17 cellular contexts compared by ENCODE assay signal in the genomic region with DNA sequence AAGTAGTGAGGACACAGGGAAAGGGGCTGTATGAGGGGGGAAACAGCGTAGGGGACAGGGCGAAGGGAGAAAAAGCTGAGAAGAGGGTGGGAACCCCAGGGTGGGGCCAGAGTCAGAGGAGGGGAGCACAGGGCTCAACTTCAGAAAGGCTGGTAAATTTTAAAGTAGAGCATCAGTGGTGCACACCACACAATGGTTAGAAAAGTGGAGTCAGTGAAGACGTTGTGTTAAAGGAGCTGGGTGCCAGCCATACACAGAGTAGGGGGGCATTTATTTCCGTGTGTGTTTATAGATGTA. TPM values are rescaled to one million over a fixed set of nuclear protein-coding genes. Genes with fewer than 3 reads are reported as not detected.
DNase-seq lines count a peak whose midpoint lies in the region; ATAC-seq and TF ChIP-seq lines count a peak whose summit lies in the region.
"Had no signal": no experiment of that assay in that cellular context is flagged by ENCODE, and none has a peak within 500 bp of the region (broad histone marks: within the 10 kb centered on the region; RNA-seq: fewer than 3 reads in every experiment).

No MANE protein-coding gene starts in this region.

- TF ChIP-seq POLR2A in thyroid gland (IDR thresholded peaks at IDR 0.05) = no peak

- no peaks in the 10 kb centered on the region for H3K9me3 Mint-ChIP-seq in activated naive CD4-positive, alpha-beta T cell treated with anti-CD3 and anti-CD28 coated beads, Interleukin-2, amount 50 U/mL, for 24 hours
- no peaks in the 10 kb centered on the region for H3K9me3 Mint-ChIP-seq in activated naive CD4-positive, alpha-beta T cell treated with anti-CD3 and anti-CD28 coated beads, Interleukin-2, amount 50 U/mL, for 72 hours
- H3K9me3 Mint-ChIP-seq in brain (peaks cover 0 to 3% (median 0%) of the 10 kb centered on the region in 5 experiments), mesothelial cell of epicardium (no peaks in the 10 kb centered on the region)
- H3K9me3 Mint-ChIP-seq: activated CD4-positive, alpha-beta memory T cell treated with anti-CD3 and anti-CD28 coated beads for 36 hours; activated T-helper 2 cell treated with anti-CD3 and anti-CD28 coated beads, Interferon-gamma antibody, Interleukin-2, Interleukin-4, amounts not matched to agents 10 μg/mL and 5 μg/mL and 100 μg/mL, durations not matched to agents 14 hours and 24 hours and 36 hours had no signal

- intact Hi-C loops in thyroid gland (cut with DNase I) = loop anchor here (5.0 to 10.0 kb wide), 2 partner anchors 55 to 327 kb away; a partner anchor contains a TSS

- H3K27me3 Mint-ChIP-seq in activated naive CD4-positive, alpha-beta T cell treated with anti-CD3 and anti-CD28 coated beads, Interleukin-2, amount 50 U/mL, for 24 hours = peaks cover 11% of the 10 kb centered on the region
- H3K27me3 Mint-ChIP-seq in brain (peaks cover 44% of the 10 kb centered on the region), mesothelial cell of epicardium (ENCODE audit: low read depth) (peaks cover 94% of the 10 kb centered on the region)

- no peaks in the 10 kb centered on the region for H3K36me3 Mint-ChIP-seq in activated naive CD4-positive, alpha-beta T cell treated with anti-CD3 and anti-CD28 coated beads, Interleukin-2, amount 50 U/mL, for 24 hours
- no peaks in the 10 kb centered on the region for H3K36me3 Mint-ChIP-seq in activated naive CD4-positive, alpha-beta T cell treated with anti-CD3 and anti-CD28 coated beads, Interleukin-2, amount 50 U/mL, for 72 hours
- no peaks in the 10 kb centered on the region for H3K36me3 Mint-ChIP-seq in brain
- H3K36me3 Mint-ChIP-seq in mesothelial cell of epicardium = no peaks in the 10 kb centered on the region
- H3K36me3 Mint-ChIP-seq: activated CD4-positive, alpha-beta memory T cell treated with anti-CD3 and anti-CD28 coated beads for 36 hours had no signal

- no peak overlapping the region for H3K27ac Mint-ChIP-seq in activated naive CD4-positive, alpha-beta T cell treated with anti-CD3 and anti-CD28 coated beads, Interleukin-2, amount 50 U/mL, for 24 hours
- no peak overlapping the region for H3K27ac Mint-ChIP-seq in activated naive CD4-positive, alpha-beta T cell treated with anti-CD3 and anti-CD28 coated beads, Interleukin-2, amount 50 U/mL, for 72 hours
- H3K27ac Mint-ChIP-seq in brain (peak overlapping the region in 3 of 5 experiments; percentile 82 to 96 (median 87)), mesothelial cell of epicardium (no peak overlapping the region)
- H3K27ac Mint-ChIP-seq: activated CD4-positive, alpha-beta memory T cell treated with anti-CD3 and anti-CD28 coated beads for 36 hours; activated T-helper 2 cell treated with anti-CD3 and anti-CD28 coated beads, Interferon-gamma antibody, Interleukin-2, Interleukin-4, amounts not matched to agents 10 μg/mL and 5 μg/mL and 100 μg/mL, durations not matched to agents 14 hours and 24 hours and 36 hours had no signal

- H3K4me3 ChIP-seq in thyroid gland (replicated peaks in 1 of 3) = peak overlapping the region in 1 of 3 donors; percentile 90
- H3K4me3 ChIP-seq: SJCRH30 had no signal

- peak overlapping the region; percentile 55 for H3K4me3 Mint-ChIP-seq in activated naive CD4-positive, alpha-beta T cell treated with anti-CD3 and anti-CD28 coated beads, Interleukin-2, amount 50 U/mL, for 24 hours
- H3K4me3 Mint-ChIP-seq in brain (peak overlapping the region; percentile 81 to 86 (median 83)), mesothelial cell of epicardium (peak overlapping the region; percentile 38)
- H3K4me3 Mint-ChIP-seq: activated CD4-positive, alpha-beta memory T cell treated with anti-CD3 and anti-CD28 coated beads for 36 hours had no signal

- TF ChIP-seq CTCF in brain (conservative IDR thresholded peaks at IDR 0.05) (no peak), mesothelial cell of epicardium (IDR thresholded peaks at IDR 0.05; ENCODE audit: unreplicated experiment) (no peak), thyroid gland (IDR thresholded peaks at IDR 0.05) (no peak)

- H3K9me3 ChIP-seq in thyroid gland = no peaks in the 10 kb centered on the region
- H3K9me3 ChIP-seq: pancreas, SJCRH30, spleen had no signal

- no peaks in the 10 kb centered on the region for H3K27me3 ChIP-seq in thyroid gland
- H3K27me3 ChIP-seq: pancreas, SJCRH30 had no signal

- peak overlapping the region in 2 of 3 donors; percentile 61 to 97 for H3K27ac ChIP-seq in thyroid gland
- H3K27ac ChIP-seq: KMS-11, SJCRH30 had no signal

- H3K4me1 Mint-ChIP-seq in activated naive CD4-positive, alpha-beta T cell treated with anti-CD3 and anti-CD28 coated beads, Interleukin-2, amount 50 U/mL, for 24 hours = peaks cover 43% of the 10 kb centered on the region
- H3K4me1 Mint-ChIP-seq in brain (peaks cover 74% of the 10 kb centered on the region), mesothelial cell of epicardium (peaks cover 18% of the 10 kb centered on the region)

- no peak for DNase-seq in activated naive CD4-positive, alpha-beta T cell treated with anti-CD3 and anti-CD28 coated beads, Interleukin-2, amount 50 U/mL, for 72 hours (ENCODE audit: low spot score in 2 of 2)
- no peak for DNase-seq in mesothelial cell of epicardium (ENCODE audit: low spot score in 2 of 2, unreplicated experiment in 2 of 2)
- DNase-seq in thyroid gland = no peak
- no peak for DNase-seq in NCI-H69 (lab: John Stamatoyannopoulos, UW)
- DNase-seq in NCI-H2196 treated with DMSO at 0.1 percent for 48 hours (lab: John Stamatoyannopoulos, UW; ENCODE audit: unreplicated experiment) = no peak
- DNase-seq: activated CD4-positive, alpha-beta memory T cell treated with anti-CD3 and anti-CD28 coated beads for 36 hours; amygdala; mesenchymal stem cell; NCI-H345; SJCRH30; spleen had no signal

- ATAC-seq in activated naive CD4-positive, alpha-beta T cell treated with anti-CD3 and anti-CD28 coated beads, Interleukin-2, amount 50 U/mL, for 72 hours = no peak
- ATAC-seq in HG03457 (IDR thresholded peaks at IDR 0.05; ENCODE audit: unreplicated experiment) = no peak
- ATAC-seq: pancreas had no signal

- no peaks in the 10 kb centered on the region for H3K36me3 ChIP-seq in thyroid gland
- H3K36me3 ChIP-seq: pancreas, SJCRH30, spleen had no signal

- peaks cover 57 to 65% of the 10 kb centered on the region in 2 donors for H3K4me1 ChIP-seq in thyroid gland

- WGBS in thyroid gland, 2 donors = 40 to 50% methylated on average over 4 of the region's 4 CpGs

RNA-seq across cellular contexts. Expression of a gene that starts 3.0 kb away (rescaled TPM):
- total RNA-seq in activated naive CD4-positive, alpha-beta T cell treated with anti-CD3 and anti-CD28 coated beads, Interleukin-2, amount 50 U/mL, for 72 hours = 1 to 10 TPM; 3.4 to 6.6 TPM
- polyA plus RNA-seq in brain (ENCODE audit: insufficient read depth, low read depth, low replicate concordance) = 9.4 TPM
- total RNA-seq in mesothelial cell of epicardium = 3.3 to 3.8 TPM (median 3.3 TPM) in 3 replicates
- total RNA-seq in thyroid gland = 10 to 100 TPM; 14.2 to 23.1 (median 16.4) TPM

RNA-seq across cellular contexts. Expression of a gene that starts 21.7 kb away (rescaled TPM):
- 100 to 1,000 TPM; 314 to 323 TPM for total RNA-seq in activated naive CD4-positive, alpha-beta T cell treated with anti-CD3 and anti-CD28 coated beads, Interleukin-2, amount 50 U/mL, for 72 hours
- polyA plus RNA-seq in brain (ENCODE audit: insufficient read depth, low read depth, low replicate concordance) = 342 TPM
- 126 to 133 TPM (median 128 TPM) in 3 replicates for total RNA-seq in mesothelial cell of epicardium
- 100 to 1,000 TPM; 103 to 235 (median 166) TPM for total RNA-seq in thyroid gland

RNA-seq across cellular contexts. Expression of a gene that starts 35.8 kb away (rescaled TPM):
- total RNA-seq in activated naive CD4-positive, alpha-beta T cell treated with anti-CD3 and anti-CD28 coated beads, Interleukin-2, amount 50 U/mL, for 72 hours = 10 to 100 TPM in 1 of 2 donors, 1 to 10 TPM in 1; 3.7 to 11.4 TPM
- polyA plus RNA-seq in brain (ENCODE audit: insufficient read depth, low read depth, low replicate concordance) = 146 TPM
- total RNA-seq in mesothelial cell of epicardium = 23.5 to 30.5 TPM (median 28.4 TPM) in 3 replicates
- total RNA-seq in thyroid gland = 10 to 100 TPM in 2 of 4 donors, 1 to 10 TPM in 2; 7.6 to 16.7 (median 10.1) TPM

RNA-seq across cellular contexts. Expression of a gene that starts 52.9 kb away (rescaled TPM):
- 10 to 100 TPM; 61.7 to 66.2 TPM for total RNA-seq in activated naive CD4-positive, alpha-beta T cell treated with anti-CD3 and anti-CD28 coated beads, Interleukin-2, amount 50 U/mL, for 72 hours
- 44.5 TPM for polyA plus RNA-seq in brain (ENCODE audit: insufficient read depth, low read depth, low replicate concordance)
- total RNA-seq in mesothelial cell of epicardium (73.5 to 91.3 TPM (median 74.1 TPM) in 3 replicates), thyroid gland (100 to 1,000 TPM in 1 of 4 donors, 10 to 100 TPM in 3; 72.1 to 136 (median 88.2) TPM)

Comparison
In these comparisons a context has a peak if more than half of its experiments do, and no peak if none do; other contexts are left out.
1. H3K27ac Mint-ChIP-seq: peak in brain (3 of 5); none in activated naive CD4-positive, alpha-beta T cell treated with anti-CD3 and anti-CD28 coated beads, Interleukin-2, amount 50 U/mL, for 24 hours (single experiment), activated naive CD4-positive, alpha-beta T cell treated with anti-CD3 and anti-CD28 coated beads, Interleukin-2, amount 50 U/mL, for 72 hours (0 of 2) and mesothelial cell of epicardium (single experiment).
2. Peak in every context shown above with its lines, with median percentiles within 50 percentile points of each other: H3K4me3 Mint-ChIP-seq.